In the genomic region with DNA sequence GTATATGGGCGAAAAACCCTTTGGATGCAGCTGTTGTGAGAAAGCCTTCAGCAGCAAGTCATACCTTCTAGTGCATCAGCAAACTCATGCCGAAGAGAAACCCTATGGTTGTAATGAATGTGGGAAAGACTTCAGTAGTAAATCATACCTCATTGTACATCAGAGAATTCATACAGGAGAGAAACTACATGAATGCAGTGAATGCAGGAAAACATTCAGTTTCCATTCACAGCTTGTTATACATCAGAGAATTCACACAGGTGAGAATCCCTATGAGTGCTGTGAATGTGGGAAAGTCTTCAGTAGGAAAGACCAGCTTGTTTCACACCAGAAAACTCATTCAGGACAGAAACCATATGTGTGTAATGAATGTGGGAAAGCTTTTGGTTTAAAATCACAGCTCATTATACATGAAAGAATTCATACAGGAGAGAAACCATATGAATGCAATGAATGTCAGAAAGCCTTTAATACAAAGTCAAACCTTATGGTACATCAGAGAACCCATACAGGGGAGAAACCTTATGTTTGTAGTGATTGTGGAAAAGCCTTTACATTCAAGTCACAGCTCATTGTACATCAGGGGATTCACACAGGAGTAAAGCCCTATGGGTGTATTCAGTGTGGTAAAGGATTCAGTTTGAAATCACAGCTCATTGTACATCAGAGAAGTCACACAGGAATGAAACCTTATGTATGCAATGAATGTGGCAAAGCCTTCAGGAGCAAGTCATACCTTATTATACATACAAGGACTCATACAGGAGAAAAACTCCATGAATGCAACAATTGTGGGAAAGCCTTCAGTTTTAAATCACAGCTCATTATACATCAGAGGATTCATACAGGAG, we compare ENCODE assay signal across 1 cellular context.
A peak's percentile ranks its signal among the peaks of the same experiment; 100 is the strongest.
TF ChIP-seq lines count a peak whose summit lies in the region.

No MANE protein-coding gene starts in this region.

TF ChIP-seq in HepG2, 621 proteins besides CTCF, POLR2A, EP300 and RAD21:
- TF ChIP-seq AKAP8 (CRISPR knock-in tag; IDR thresholded peaks at IDR 0.05), result no peak
- no peak for TF ChIP-seq ZNF468 (CRISPR knock-in tag; IDR thresholded peaks at IDR 0.05)
- TF ChIP-seq DPF2 (CRISPR knock-in tag; IDR thresholded peaks at IDR 0.05; ENCODE audit: borderline replicate concordance, low read depth), result no peak
- TF ChIP-seq ZNF75D (CRISPR knock-in tag; IDR thresholded peaks at IDR 0.05; ENCODE audit: borderline replicate concordance), result 0 out of 2 replicates have a peak, but pooled peaks have one; percentile 75
TF ChIP-seq in HepG2: peak in this region for 1.
